31 cellular contexts compared by ENCODE assay signal in genomic region chr7:51660516-51660915, GRCh38.
"Had no signal": no experiment of that assay in that cellular context is flagged by ENCODE, and none has a peak within 500 bp of the region (broad histone marks: within the 10 kb centered on the region; RNA-seq: fewer than 3 reads in every experiment).

No MANE protein-coding gene starts in this region.

- H3K4me3 ChIP-seq: adrenal gland, ascending aorta, body of pancreas, breast epithelium, cardiac muscle cell had no signal

- H3K4me1 ChIP-seq: adrenal gland, ascending aorta, body of pancreas, breast epithelium had no signal

- H3K27me3 ChIP-seq: adrenal gland, ascending aorta, body of pancreas, brain microvascular endothelial cell, breast epithelium, cardiac muscle cell had no signal

- H3K36me3 ChIP-seq: adrenal gland, ascending aorta, brain microvascular endothelial cell, breast epithelium, cardiac muscle cell had no signal

- ATAC-seq: activated naive CD4-positive, alpha-beta T cell treated with anti-CD3 and anti-CD28 coated beads, Interleukin-2, amount 50 U/mL, for 72 hours; activated naive CD8-positive, alpha-beta T cell treated with anti-CD3 and anti-CD28 coated beads, Interleukin-2, amount 50 U/mL, for 24 hours; activated T-cell treated with anti-CD3 and anti-CD28 coated beads, Interleukin-2, amount 50 U/mL, for 4 hours; activated T-cell treated with anti-CD3 and anti-CD28 coated beads, Interleukin-2, amount 50 U/mL, for 72 hours; activated T-helper 17 cell treated with anti-CD3 and anti-CD28 coated beads, Interleukin-2, amount 50 U/mL, for 72 hours; body of pancreas had no signal

- DNase-seq: activated effector memory CD4-positive, alpha-beta T cell treated with anti-CD3 and anti-CD28 coated beads, Interleukin-2, amount 50 U/mL, for 16 hours; activated effector memory CD4-positive, alpha-beta T cell treated with Interleukin-2 at 50 U/mL for 16 hours; activated gamma-delta T cell; activated gamma-delta T cell treated with Interleukin-2 at 50 U/mL for 16 hours; activated naive CD4-positive, alpha-beta T cell; activated naive CD4-positive, alpha-beta T cell treated with anti-CD3 and anti-CD28 coated beads for 36 hours; activated naive CD4-positive, alpha-beta T cell treated with anti-CD3 and anti-CD28 coated beads, Interleukin-2, amount 10 ng/mL, durations not matched to agents 7 days and 5 days; activated naive CD4-positive, alpha-beta T cell treated with anti-CD3 and anti-CD28 coated beads, Interleukin-2, amount 50 U/mL, for 16 hours; activated naive CD4-positive, alpha-beta T cell treated with Interleukin-2 at 50 U/mL for 16 hours; activated naive CD8-positive, alpha-beta T cell treated with anti-CD3 and anti-CD28 coated beads for 36 hours; activated naive CD8-positive, alpha-beta T cell treated with anti-CD3 and anti-CD28 coated beads, Interleukin-2, amount 10 ng/mL, durations not matched to agents 7 days and 5 days; activated naive CD8-positive, alpha-beta T cell treated with anti-CD3 and anti-CD28 coated beads, Interleukin-2, amount 50 U/mL, for 24 hours; activated T-cell treated with anti-CD3 and anti-CD28 coated beads, Interleukin-2, amount 50 U/mL, for 1 hour; activated T-cell treated with anti-CD3 and anti-CD28 coated beads, Interleukin-2, amount 50 U/mL, for 24 hours; activated T-cell treated with anti-CD3 and anti-CD28 coated beads, Interleukin-2, amount 50 U/mL, for 4 hours; activated T-cell treated with anti-CD3 and anti-CD28 coated beads, Interleukin-2, amount 50 U/mL, for 48 hours; activated T-cell treated with anti-CD3 and anti-CD28 coated beads, Interleukin-2, amount 50 U/mL, for 72 hours; adrenal gland; amniotic stem cell; amygdala; anterior cingulate cortex; body of pancreas; brain microvascular endothelial cell; caudate nucleus; central memory CD4-positive, alpha-beta T cell; cerebellar nuclear complex had no signal

- H3K9me3 ChIP-seq: adrenal gland, ascending aorta, body of pancreas, breast epithelium had no signal

- H3K27ac ChIP-seq: adrenal gland, ascending aorta, body of pancreas, brain microvascular endothelial cell, breast epithelium, cardiac muscle cell had no signal
